In genomic region chr4:11489449-11490083, GRCh38 we compare ENCODE assay signal across 14 cellular contexts.
DNase-seq lines count a peak whose midpoint lies in the region; ATAC-seq, FAIRE-seq and TF ChIP-seq lines count a peak whose summit lies in the region.
"Had no signal": no experiment of that assay in that cellular context is flagged by ENCODE, and none has a peak within 500 bp of the region (broad histone marks: within the 10 kb centered on the region; RNA-seq: fewer than 3 reads in every experiment).

No MANE protein-coding gene starts in this region.

- no peak overlapping the region for H3K9ac ChIP-seq in HepG2 (ENCODE audit: insufficient read depth, low read depth, low read length)
- H3K9ac ChIP-seq: KMS-11 had no signal

- CTCF ChIA-PET in HepG2 (lab: Yijun Ruan, JAX; ENCODE audit: low intra/inter-chr PET ratio, low total read pairs), result no interaction called here
- CTCF ChIA-PET in GM10248 (lab: Yijun Ruan, JAX), result no interaction called here

- no peak overlapping the region for H3K4me2 ChIP-seq in HepG2 (ENCODE audit: low read depth, low read length)
- H3K4me2 ChIP-seq: KMS-11 had no signal

- no peaks in the 10 kb centered on the region for H4K20me1 ChIP-seq in HepG2 (ENCODE audit: insufficient read depth, low read length)

- no peak for FAIRE-seq in HepG2 (lab: Jason Lieb, UNC)
- FAIRE-seq: islet of Langerhans had no signal

- ATAC-seq in right lobe of liver, result peak; percentile 45 to 73 (median 60)
- ATAC-seq in HepG2, result no peak
- ATAC-seq in HG03520 (IDR thresholded peaks at IDR 0.05; ENCODE audit: unreplicated experiment), result peak; percentile 81
- ATAC-seq: gastrocnemius medialis had no signal

- intact Hi-C loops in right lobe of liver (cut with DNase I) (no loop called here), HepG2 (cut with micrococcal nuclease; ENCODE audit: unreplicated experiment) (loop anchor here (5.0 kb wide), 1 partner anchor 1143 kb away; no protein-coding TSS in a partner anchor), head of caudate nucleus (cut with DNase I) (no loop called here)

- TF ChIP-seq EP300 in HepG2 (IDR thresholded peaks at IDR 0.05; ENCODE audit: low read depth in 2 of 2, low read length in 2 of 2) (no peak), HepG2 (CRISPR knock-in tag; IDR thresholded peaks at IDR 0.05; ENCODE audit: borderline replicate concordance) (no peak), tibial nerve (IDR thresholded peaks at IDR 0.05) (peak; percentile 36 to 59)

- POLR2A ChIA-PET in HepG2 (lab: Yijun Ruan, JAX), result no interaction called here
- POLR2A ChIA-PET in GM10248 (lab: Yijun Ruan, JAX), result no interaction called here

- no peak overlapping the region for H3K4me3 ChIP-seq in right lobe of liver
- no peak overlapping the region for H3K4me3 ChIP-seq in HepG2 (replicated peaks in 1 of 3; ENCODE audit: insufficient read depth in 1 of 3, low read depth in 2 of 3, low read length in 3 of 3)
- H3K4me3 ChIP-seq in tibial nerve, result no peak overlapping the region
- H3K4me3 ChIP-seq: gastrocnemius medialis, prostate gland had no signal

- H3K9me3 ChIP-seq in right lobe of liver (no peaks in the 10 kb centered on the region), HepG2 (ENCODE audit: low read length) (peaks cover 19% of the 10 kb centered on the region), tibial nerve (no peaks in the 10 kb centered on the region)
- H3K9me3 ChIP-seq: gastrocnemius medialis, prostate gland had no signal

- 65% methylated on average over 3 of the region's 3 CpGs for WGBS in right lobe of liver (ENCODE audit: insufficient coverage, low coverage, low lambda C conversion rate, missing lambda C conversion rate)
- 1% methylated on average over 3 of the region's 3 CpGs for WGBS in HepG2 (ENCODE audit: low lambda C conversion rate)
- 68 to 76% methylated on average over 3 of the region's 3 CpGs for WGBS in tibial nerve, 2 donors

- TF ChIP-seq RAD21 in HepG2 (CRISPR knock-in tag; IDR thresholded peaks at IDR 0.05), result no peak

- H3K4me1 ChIP-seq in right lobe of liver (no peaks in the 10 kb centered on the region), HepG2 (ENCODE audit: insufficient read depth, low read length) (no peaks in the 10 kb centered on the region), tibial nerve (peaks cover 0 to 14% (median 0%) of the 10 kb centered on the region in 4 donors)
- H3K4me1 ChIP-seq: gastrocnemius medialis, prostate gland had no signal

- BruUV-seq in HepG2 (replicated peaks; lab: Mats Ljungman, UMichigan), result no TSS peak

- DNase-seq in right lobe of liver (no peak), HepG2 (ENCODE audit: low spot score) (no peak), epithelial cell of prostate (ENCODE audit: low read depth, low spot score) (no peak), tibial nerve (ENCODE audit: low spot score in 2 of 2) (no peak), head of caudate nucleus (no peak), COLO829 (ENCODE audit: low spot score) (no peak), GM10248 (ENCODE audit: extremely low spot score) (no peak)
- DNase-seq: endodermal cell, gastrocnemius medialis, NCI-H1694 treated with DMSO at 0.1 percent for 48 hours had no signal

- TF ChIP-seq CTCF in right lobe of liver (IDR thresholded peaks at IDR 0.05) (no peak), HepG2 (CRISPR knock-in tag; IDR thresholded peaks at IDR 0.05) (no peak), tibial nerve (IDR thresholded peaks at IDR 0.05) (no peak), GM10248 (IDR thresholded peaks at IDR 0.05; ENCODE audit: control extremely low read depth, extremely low read depth, low read depth, missing control alignments) (no peak)

- no peak overlapping the region for H2AFZ ChIP-seq in HepG2 (ENCODE audit: low read length)

- H3K79me2 ChIP-seq in HepG2 (ENCODE audit: insufficient read depth, low read length), result no peaks in the 10 kb centered on the region

- H3K27ac ChIP-seq in right lobe of liver (no peak overlapping the region), HepG2 (ENCODE audit: extremely low read length, insufficient read depth, low read length) (no peak overlapping the region), epithelial cell of prostate (peak overlapping the region; percentile 52), tibial nerve (no peak overlapping the region)
- H3K27ac ChIP-seq: gastrocnemius medialis, KMS-11, prostate gland had no signal

- no peaks in the 10 kb centered on the region for H3K36me3 ChIP-seq in right lobe of liver
- no peaks in the 10 kb centered on the region for H3K36me3 ChIP-seq in HepG2 (replicated peaks in 1 of 2; ENCODE audit: control insufficient read depth in 1 of 2, insufficient read depth in 2 of 2, low read length in 2 of 2)
- no peaks in the 10 kb centered on the region for H3K36me3 ChIP-seq in tibial nerve
- H3K36me3 ChIP-seq: gastrocnemius medialis, prostate gland had no signal

- TF ChIP-seq POLR2A in right lobe of liver (IDR thresholded peaks at IDR 0.05) (no peak), HepG2 (IDR thresholded peaks at IDR 0.05; ENCODE audit: insufficient read depth in 1 of 2, low read depth in 2 of 2, low read length in 2 of 2) (no peak), tibial nerve (IDR thresholded peaks at IDR 0.05) (no peak)

- in situ Hi-C loops in HepG2 (cut with HindIII; ENCODE audit: extremely low pct_ligation_motif_present, low pct_unique_long_range_greater_than_20kb), result no loop called here

- H3K27me3 ChIP-seq in right lobe of liver (no peaks in the 10 kb centered on the region), HepG2 (ENCODE audit: control insufficient read depth in 1 of 2, insufficient read depth in 2 of 2, low read length in 2 of 2) (no peaks in the 10 kb centered on the region), tibial nerve (no peaks in the 10 kb centered on the region)
- H3K27me3 ChIP-seq: gastrocnemius medialis had no signal

TF ChIP-seq in HepG2, 621 proteins besides CTCF, POLR2A, EP300 and RAD21 (continues in another document):
- TF ChIP-seq NBN (conservative IDR thresholded peaks at IDR 0.05) (no peak), ZFP37 (CRISPR knock-in tag; IDR thresholded peaks at IDR 0.05; ENCODE audit: borderline replicate concordance) (no peak), SP140L (CRISPR knock-in tag; IDR thresholded peaks at IDR 0.05; ENCODE audit: borderline replicate concordance) (no peak), ZNF383 (CRISPR knock-in tag; IDR thresholded peaks at IDR 0.05; ENCODE audit: borderline replicate concordance) (no peak), ZNF350 (CRISPR knock-in tag; IDR thresholded peaks at IDR 0.05; ENCODE audit: borderline replicate concordance, low read depth) (no peak), ZNF362 (CRISPR knock-in tag; IDR thresholded peaks at IDR 0.05; ENCODE audit: borderline replicate concordance) (no peak)
- TF ChIP-seq, protein P1, sequence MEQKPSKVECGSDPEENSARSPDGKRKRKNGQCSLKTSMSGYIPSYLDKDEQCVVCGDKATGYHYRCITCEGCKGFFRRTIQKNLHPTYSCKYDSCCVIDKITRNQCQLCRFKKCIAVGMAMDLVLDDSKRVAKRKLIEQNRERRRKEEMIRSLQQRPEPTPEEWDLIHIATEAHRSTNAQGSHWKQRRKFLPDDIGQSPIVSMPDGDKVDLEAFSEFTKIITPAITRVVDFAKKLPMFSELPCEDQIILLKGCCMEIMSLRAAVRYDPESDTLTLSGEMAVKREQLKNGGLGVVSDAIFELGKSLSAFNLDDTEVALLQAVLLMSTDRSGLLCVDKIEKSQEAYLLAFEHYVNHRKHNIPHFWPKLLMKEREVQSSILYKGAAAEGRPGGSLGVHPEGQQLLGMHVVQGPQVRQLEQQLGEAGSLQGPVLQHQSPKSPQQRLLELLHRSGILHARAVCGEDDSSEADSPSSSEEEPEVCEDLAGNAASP (CRISPR knock-in tag; IDR thresholded peaks at IDR 0.05; ENCODE audit: borderline replicate concordance), result no peak
- TF ChIP-seq, protein P2, sequence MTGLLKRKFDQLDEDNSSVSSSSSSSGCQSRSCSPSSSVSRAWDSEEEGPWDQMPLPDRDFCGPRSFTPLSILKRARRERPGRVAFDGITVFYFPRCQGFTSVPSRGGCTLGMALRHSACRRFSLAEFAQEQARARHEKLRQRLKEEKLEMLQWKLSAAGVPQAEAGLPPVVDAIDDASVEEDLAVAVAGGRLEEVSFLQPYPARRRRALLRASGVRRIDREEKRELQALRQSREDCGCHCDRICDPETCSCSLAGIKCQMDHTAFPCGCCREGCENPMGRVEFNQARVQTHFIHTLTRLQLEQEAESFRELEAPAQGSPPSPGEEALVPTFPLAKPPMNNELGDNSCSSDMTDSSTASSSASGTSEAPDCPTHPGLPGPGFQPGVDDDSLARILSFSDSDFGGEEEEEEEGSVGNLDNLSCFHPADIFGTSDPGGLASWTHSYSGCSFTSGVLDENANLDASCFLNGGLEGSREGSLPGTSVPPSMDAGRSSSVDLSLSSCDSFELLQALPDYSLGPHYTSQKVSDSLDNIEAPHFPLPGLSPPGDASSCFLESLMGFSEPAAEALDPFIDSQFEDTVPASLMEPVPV (CRISPR knock-in tag; IDR thresholded peaks at IDR 0.05), result no peak
- TF ChIP-seq, protein P3, sequence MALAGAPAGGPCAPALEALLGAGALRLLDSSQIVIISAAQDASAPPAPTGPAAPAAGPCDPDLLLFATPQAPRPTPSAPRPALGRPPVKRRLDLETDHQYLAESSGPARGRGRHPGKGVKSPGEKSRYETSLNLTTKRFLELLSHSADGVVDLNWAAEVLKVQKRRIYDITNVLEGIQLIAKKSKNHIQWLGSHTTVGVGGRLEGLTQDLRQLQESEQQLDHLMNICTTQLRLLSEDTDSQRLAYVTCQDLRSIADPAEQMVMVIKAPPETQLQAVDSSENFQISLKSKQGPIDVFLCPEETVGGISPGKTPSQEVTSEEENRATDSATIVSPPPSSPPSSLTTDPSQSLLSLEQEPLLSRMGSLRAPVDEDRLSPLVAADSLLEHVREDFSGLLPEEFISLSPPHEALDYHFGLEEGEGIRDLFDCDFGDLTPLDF (CRISPR knock-in tag; IDR thresholded peaks at IDR 0.05), result no peak
